ENCODE assay signal across 22 cellular contexts in genomic region chr3:31172336-31172735, GRCh38.
DNase-seq lines count a peak whose midpoint lies in the region; ATAC-seq and TF ChIP-seq lines count a peak whose summit lies in the region.
"Had no signal": no experiment of that assay in that cellular context is flagged by ENCODE, and none has a peak within 500 bp of the region (broad histone marks: within the 10 kb centered on the region; RNA-seq: fewer than 3 reads in every experiment).

No MANE protein-coding gene starts in this region.

- H3F3A ChIP-seq in GM23248 (ENCODE audit: insufficient read depth) (peaks cover 20% of the 10 kb centered on the region), MM.1S (ENCODE audit: insufficient read depth, low read length) (peaks cover 3% of the 10 kb centered on the region; the same call in 1 of the 2 replicates)

- H4K12ac ChIP-seq in trophoblast cell (ENCODE audit: low read depth, low read length): no peak overlapping the region

- peaks cover 53% of the 10 kb centered on the region for H3K4me1 Mint-ChIP-seq in chondrocyte (ENCODE audit: low read depth)

- no peak overlapping the region for H2AFZ ChIP-seq in GM23248
- H2AFZ ChIP-seq in MM.1S (ENCODE audit: low read length): 0 out of 2 replicates have a peak overlapping the region, but pooled peaks have one; percentile 1
- H2AFZ ChIP-seq in trophoblast cell (ENCODE audit: insufficient read depth, low read length, poor library complexity): no peak overlapping the region

- H3K9me3 ChIP-seq in GM23248 (ENCODE audit: low read depth): no peaks in the 10 kb centered on the region
- no peaks in the 10 kb centered on the region for H3K9me3 ChIP-seq in MM.1S (replicated peaks; ENCODE audit: insufficient read depth, low read length)
- H3K9me3 ChIP-seq in trophoblast cell (ENCODE audit: insufficient read depth, low read depth, low read length): no peaks in the 10 kb centered on the region
- H3K9me3 ChIP-seq: HAP-1, MG63 had no signal

- no peak overlapping the region for H3K18ac ChIP-seq in trophoblast cell (ENCODE audit: low read length)

- H3K27ac ChIP-seq in GM23248 (peak overlapping the region; percentile 91), MM.1S (ENCODE audit: low read length) (no peak overlapping the region), trophoblast cell (ENCODE audit: low read depth, low read length) (no peak overlapping the region)
- H3K27ac ChIP-seq: BLaER1 treated with 17β-estradiol and CSF1 and Interleukin-3, amounts not matched to agents 10 nM and 100 nM; HL-60; SK-N-MC had no signal

- in situ Hi-C loops in GM23248 (cut with MboI): no loop called here

- H2BK120ac ChIP-seq in trophoblast cell (ENCODE audit: insufficient read depth, low read length, poor library complexity): no peak overlapping the region

- H3K9me3 Mint-ChIP-seq in chondrocyte (ENCODE audit: low read depth): no peaks in the 10 kb centered on the region
- H3K9me3 Mint-ChIP-seq: CD8-positive, alpha-beta T cell; IgD-negative memory B cell had no signal

- H3K4me1 ChIP-seq in GM23248 (ENCODE audit: insufficient read depth) (peaks cover 30% of the 10 kb centered on the region), MM.1S (ENCODE audit: low read length) (peaks cover 12% of the 10 kb centered on the region), trophoblast cell (ENCODE audit: control insufficient read depth in 1 of 2, insufficient read depth in 2 of 2, low read length in 2 of 2) (peaks cover 4 to 10% of the 10 kb centered on the region in 2 experiments)
- H3K4me1 ChIP-seq: BLaER1 treated with 17β-estradiol and CSF1 and Interleukin-3, amounts not matched to agents 10 nM and 100 nM; HAP-1 had no signal

- no peak overlapping the region for H3K23ac ChIP-seq in trophoblast cell (ENCODE audit: low read length)

- no peak overlapping the region for H2BK5ac ChIP-seq in trophoblast cell (ENCODE audit: low read depth, low read length, poor library complexity)

- no peaks in the 10 kb centered on the region for H3K9me2 ChIP-seq in GM23248 (ENCODE audit: insufficient read depth)
- no peaks in the 10 kb centered on the region for H3K9me2 ChIP-seq in MM.1S (replicated peaks; ENCODE audit: insufficient read depth, low read length)

- no peak overlapping the region for H4K91ac ChIP-seq in trophoblast cell (ENCODE audit: low read depth, low read length)

- no peak overlapping the region for H3K4me3 ChIP-seq in GM23248
- H3K4me3 ChIP-seq in MM.1S (ENCODE audit: low read length): no peak overlapping the region
- H3K4me3 ChIP-seq in trophoblast cell (ENCODE audit: low read depth, low read length): no peak overlapping the region
- H3K4me3 ChIP-seq: BLaER1 treated with 17β-estradiol and CSF1 and Interleukin-3, amounts not matched to agents 10 nM and 100 nM; HAP-1; MG63; SK-N-MC had no signal

- H3K27ac Mint-ChIP-seq in chondrocyte (ENCODE audit: unreplicated experiment): peak overlapping the region; percentile 86
- H3K27ac Mint-ChIP-seq: CD8-positive, alpha-beta T cell; IgD-negative memory B cell had no signal

- 0 out of 2 replicates have a peak overlapping the region, but pooled peaks have one; percentile 56 for H3K9ac ChIP-seq in GM23248
- H3K9ac ChIP-seq in MM.1S (ENCODE audit: low read length): no peak overlapping the region
- no peak overlapping the region for H3K9ac ChIP-seq in trophoblast cell (ENCODE audit: low read length)
- H3K9ac ChIP-seq: BLaER1 treated with 17β-estradiol and CSF1 and Interleukin-3, amounts not matched to agents 10 nM and 100 nM had no signal

- no peak overlapping the region for H3K4me3 Mint-ChIP-seq in chondrocyte (ENCODE audit: unreplicated experiment)
- H3K4me3 Mint-ChIP-seq: CD8-positive, alpha-beta T cell; IgD-negative memory B cell had no signal

- H3K27me3 ChIP-seq in GM23248 (replicated peaks; ENCODE audit: insufficient read depth): no peaks in the 10 kb centered on the region
- no peaks in the 10 kb centered on the region for H3K27me3 ChIP-seq in MM.1S (replicated peaks; ENCODE audit: insufficient read depth, low read length)
- no peaks in the 10 kb centered on the region for H3K27me3 ChIP-seq in trophoblast cell (ENCODE audit: insufficient read depth, low read length)
- H3K27me3 ChIP-seq: BLaER1 treated with 17β-estradiol and CSF1 and Interleukin-3, amounts not matched to agents 10 nM and 100 nM; MG63 had no signal

- no peaks in the 10 kb centered on the region for H3K36me3 Mint-ChIP-seq in chondrocyte (ENCODE audit: low read depth)
- H3K36me3 Mint-ChIP-seq: CD8-positive, alpha-beta T cell had no signal

- H3K4ac ChIP-seq in trophoblast cell (ENCODE audit: low read depth, low read length): no peak overlapping the region

- no peak overlapping the region for H4K8ac ChIP-seq in trophoblast cell (ENCODE audit: low read depth, low read length)

- peaks cover 3% of the 10 kb centered on the region for H3K79me1 ChIP-seq in trophoblast cell (ENCODE audit: low read length)

- no peak for ATAC-seq in GM21423 (IDR thresholded peaks at IDR 0.05; ENCODE audit: unreplicated experiment)
- ATAC-seq: CD8-positive, alpha-beta T cell had no signal

- TF ChIP-seq CTCF in MM.1S (IDR thresholded peaks at IDR 0.05; ENCODE audit: low read length) (no peak), chondrocyte (IDR thresholded peaks at IDR 0.05) (no peak)

- H3K79me2 ChIP-seq in GM23248 (ENCODE audit: insufficient read depth): no peaks in the 10 kb centered on the region
- no peaks in the 10 kb centered on the region for H3K79me2 ChIP-seq in MM.1S (ENCODE audit: low read length)
- H3K79me2 ChIP-seq in trophoblast cell (ENCODE audit: control insufficient read depth, insufficient read depth, low read length, poor library complexity): no peaks in the 10 kb centered on the region

- 70 to 86% methylated on average over 4 of the region's 4 CpGs for WGBS in GM23248 (ENCODE audit: low coverage in 1 of 2, low lambda C conversion rate in 2 of 2, missing lambda C conversion rate in 2 of 2), 2 experiments
- WGBS in trophoblast cell (ENCODE audit: extremely low coverage, insufficient coverage, insufficient read length): no CpG with 5 or more reads among the region's 4 CpGs

- no peak overlapping the region for H2AK5ac ChIP-seq in trophoblast cell (ENCODE audit: low read length)

- peak overlapping the region; percentile 24 for H2BK12ac ChIP-seq in trophoblast cell (ENCODE audit: low read length)

- H3K27me3 Mint-ChIP-seq in chondrocyte (ENCODE audit: low read depth): no peaks in the 10 kb centered on the region

- H4K20me1 ChIP-seq in GM23248 (ENCODE audit: insufficient read depth) (no peaks in the 10 kb centered on the region), MM.1S (ENCODE audit: insufficient read depth, low read length) (no peaks in the 10 kb centered on the region)
- H4K20me1 ChIP-seq: BLaER1 treated with 17β-estradiol and CSF1 and Interleukin-3, amounts not matched to agents 10 nM and 100 nM had no signal

- H3K36me3 ChIP-seq in GM23248 (ENCODE audit: low read depth): no peaks in the 10 kb centered on the region
- no peaks in the 10 kb centered on the region for H3K36me3 ChIP-seq in MM.1S (replicated peaks; ENCODE audit: insufficient read depth, low read length)
- H3K36me3 ChIP-seq in trophoblast cell (ENCODE audit: control insufficient read depth in 1 of 2, insufficient read depth in 2 of 2, low read length in 2 of 2): no peaks in the 10 kb centered on the region
- H3K36me3 ChIP-seq: BLaER1 treated with 17β-estradiol and CSF1 and Interleukin-3, amounts not matched to agents 10 nM and 100 nM; HAP-1; MG63 had no signal

- DNase-seq in GM23248 (no peak), MM.1S (no peak), chondrocyte (ENCODE audit: low spot score) (no peak), trophoblast cell (no peak), NCI-H1092 (lab: John Stamatoyannopoulos, UW) (no peak), UCSD-AML1 (lab: John Stamatoyannopoulos, UW; ENCODE audit: unreplicated experiment) (no peak)
- DNase-seq: CD8-positive, alpha-beta T cell; DMS79 treated with DMSO at 0.1 percent for 48 hours; Karpas-422; MG63; NCI-H1105; NCI-H2081; NCI-H446 treated with DMSO at 0.1 percent for 48 hours; NCI-H69; NK-92 treated with Interleukin-12 subunit alpha and Interleukin-12 subunit beta, amount 100 ng/mL, for 24 hours; Right ventricle myocardium superior had no signal

- no peak overlapping the region for H3K4me2 ChIP-seq in GM23248 (ENCODE audit: unreplicated experiment)
- peak overlapping the region; percentile 20; the same call in 1 of the 2 replicates for H3K4me2 ChIP-seq in MM.1S (ENCODE audit: low read depth, low read length)
- no peak overlapping the region for H3K4me2 ChIP-seq in trophoblast cell (ENCODE audit: low read length)
- H3K4me2 ChIP-seq: BLaER1 treated with 17β-estradiol and CSF1 and Interleukin-3, amounts not matched to agents 10 nM and 100 nM had no signal

- H3K14ac ChIP-seq in trophoblast cell (ENCODE audit: low read length): peak overlapping the region; percentile 32
